ENCODE assay signal across 7 cellular contexts in the genomic region with DNA sequence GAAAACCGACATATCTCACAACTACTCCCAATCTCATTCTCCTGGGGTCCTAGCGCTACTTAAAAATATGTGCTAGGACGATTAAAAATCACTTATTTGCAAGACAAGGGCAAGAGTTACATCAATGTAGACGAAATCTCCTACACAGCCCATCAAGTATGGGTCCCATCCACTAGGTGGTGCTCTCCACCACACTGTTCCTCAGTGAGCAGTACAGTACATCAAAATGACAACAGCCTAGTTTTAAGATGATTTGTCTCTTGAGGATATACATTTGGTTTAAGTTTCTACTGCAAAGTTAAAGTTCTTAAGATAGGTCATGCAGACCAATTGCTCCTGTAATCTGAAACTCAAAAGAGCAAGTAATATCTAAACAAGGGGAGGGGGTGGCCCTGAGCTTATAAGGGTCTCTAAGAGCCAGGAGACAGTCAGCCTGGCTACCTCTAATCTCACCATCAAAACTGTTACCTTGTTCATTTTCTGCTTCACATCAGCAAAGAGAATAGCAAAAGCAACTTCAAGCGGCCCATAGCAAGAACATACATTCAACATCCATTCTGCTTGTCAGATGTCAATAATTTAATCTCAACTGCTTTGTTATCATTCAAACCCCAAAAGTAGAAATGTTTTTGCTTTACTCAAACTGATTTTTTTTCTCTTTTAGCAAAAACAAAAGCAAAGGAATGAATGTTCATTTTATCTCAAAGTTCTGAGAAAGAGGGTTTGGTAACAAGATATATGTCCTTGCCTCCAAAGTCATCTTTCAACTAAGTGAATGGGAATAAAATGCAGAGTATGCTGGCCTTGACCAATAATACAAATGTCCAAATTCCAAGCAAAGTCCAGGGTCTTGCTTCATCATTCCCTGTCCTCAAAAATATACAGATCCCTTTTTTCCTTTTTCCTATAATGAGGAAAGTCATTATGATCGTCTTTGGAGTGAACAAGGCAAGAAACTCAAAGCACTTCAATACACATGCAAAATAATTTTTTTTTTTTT. TPM values are rescaled to one million over a fixed set of nuclear protein-coding genes. Genes with fewer than 3 reads are reported as not detected.
DNase-seq lines count a peak whose midpoint lies in the region; ATAC-seq, FAIRE-seq and TF ChIP-seq lines count a peak whose summit lies in the region.

No MANE protein-coding gene starts in this region.

- CTCF ChIA-PET in T-cell (lab: Charles Lee), result interaction anchor here in 1 of 2 donors (0.7 to 1.4 kb wide), 5 partner anchors 10 to 1324 kb away, joined by 3 to 4 read pairs (median 3); no protein-coding TSS in a partner anchor

- ATAC-seq in T-cell (replicated peaks in 1 of 4), result peak; percentile 81 to 91 (median 84)

- POLR2A ChIA-PET in T-cell (lab: Charles Lee), result no interaction called here

- peaks cover 8 to 11% (median 9%) of the 10 kb centered on the region in 3 donors for H3K4me1 Mint-ChIP-seq in T-cell

- 35 to 39% (median 36%) methylated on average over 6 of the region's 6 CpGs for WGBS in small intestine, 3 donors

- no peak overlapping the region for H3K27ac ChIP-seq in small intestine (ENCODE audit: low read depth in 1 of 2, low read length in 1 of 2)

- no peak overlapping the region for H3K27ac Mint-ChIP-seq in T-cell

- H3K27me3 ChIP-seq in small intestine (ENCODE audit: control insufficient read depth in 2 of 2, insufficient read depth in 2 of 2, low read length in 2 of 2), result no peaks in the 10 kb centered on the region

- peak; percentile 67 for DNase-seq in GM10266 (ENCODE audit: extremely low spot score)
- peak; percentile 84 for DNase-seq in H4 (ENCODE audit: low spot score)
- DNase-seq in LHCN-M2 (ENCODE audit: low read depth), result peak; percentile 67
- DNase-seq in T-cell, result peak; percentile 11 to 74 (median 63)
- peak in 31 of 56 donors; percentile 16 to 80 (median 43) for DNase-seq in amygdala (lab: John Stamatoyannopoulos, UW)
- peak; percentile 58 for DNase-seq in hepatic stellate cell (ENCODE audit: low spot score)
- peak; percentile 77 for DNase-seq in small intestine

- no peaks in the 10 kb centered on the region for H3K4me1 ChIP-seq in small intestine (ENCODE audit: control insufficient read depth in 2 of 2, insufficient read depth in 1 of 2, low read depth in 1 of 2, low read length in 1 of 2)

- peak; percentile 39 for FAIRE-seq in small intestine (lab: Jason Lieb, UNC)

- no peaks in the 10 kb centered on the region for H3K27me3 Mint-ChIP-seq in T-cell

- H3K36me3 ChIP-seq in small intestine (ENCODE audit: control insufficient read depth in 2 of 2, insufficient read depth in 2 of 2, low read length in 2 of 2), result no peaks in the 10 kb centered on the region

- TF ChIP-seq CTCF in GM10266 (IDR thresholded peaks at IDR 0.05; ENCODE audit: control insufficient read depth, insufficient read depth, low read depth, missing control alignments), result peak; percentile 91

- no peaks in the 10 kb centered on the region for H3K36me3 Mint-ChIP-seq in T-cell

- H3K9me3 Mint-ChIP-seq in T-cell, result no peaks in the 10 kb centered on the region

- H3K4me3 ChIP-seq in small intestine (ENCODE audit: low read depth in 1 of 2, low read length in 2 of 2), result no peak overlapping the region

- no peaks in the 10 kb centered on the region for H3K9me3 ChIP-seq in small intestine (ENCODE audit: control insufficient read depth, low read depth)

- no peak overlapping the region for H3K4me3 Mint-ChIP-seq in T-cell

RNA-seq across cellular contexts. Expression of gene STX18, which starts 53.1 kb away (rescaled TPM):
- 36.2 and 49.6 TPM in 2 replicates for total RNA-seq in H4 (2014; rRNA removed; shearing (Covaris generic))
- 22.7 and 29.2 TPM in 2 replicates for total RNA-seq in LHCN-M2 (2014; rRNA removed)
- 17.5 TPM for polyA plus RNA-seq in LHCN-M2 (2012)
- 10 to 100 TPM; 19.7 to 24.2 (median 22.3) TPM for total RNA-seq in T-cell
- polyA plus RNA-seq in small intestine, result 10 to 100 TPM; 24.2 to 55.0 (median 38.1) TPM
